ENCODE assay signal across 9 cellular contexts in genomic region chr3:189563841-189564563, GRCh38.
DNase-seq lines count a peak whose midpoint lies in the region; ATAC-seq and TF ChIP-seq lines count a peak whose summit lies in the region.
"Had no signal": no experiment of that assay in that cellular context is flagged by ENCODE, and none has a peak within 500 bp of the region (broad histone marks: within the 10 kb centered on the region; RNA-seq: fewer than 3 reads in every experiment).

No MANE protein-coding gene starts in this region.

- no peaks in the 10 kb centered on the region for H3K36me3 Mint-ChIP-seq in activated T-cell treated with anti-CD3 and anti-CD28 coated beads, Interleukin-2, amount 50 U/mL, for 4 hours (ENCODE audit: insufficient read depth)

- no peak overlapping the region for H3K4me3 Mint-ChIP-seq in activated T-cell treated with anti-CD3 and anti-CD28 coated beads, Interleukin-2, amount 50 U/mL, for 4 hours

- no peak overlapping the region for H2BK5ac ChIP-seq in mesendoderm (ENCODE audit: low read length)

- H3K79me1 ChIP-seq in mesendoderm (ENCODE audit: low read length), result no peaks in the 10 kb centered on the region

- H3K27ac ChIP-seq in psoas muscle (peak overlapping the region; percentile 74), mesendoderm (ENCODE audit: low read depth, low read length) (no peak overlapping the region)

- H3K27me3 ChIP-seq in psoas muscle (ENCODE audit: insufficient read depth in 3 of 3, low read length in 2 of 3) (no peaks in the 10 kb centered on the region), mesendoderm (ENCODE audit: insufficient read depth, low read length, poor library complexity) (no peaks in the 10 kb centered on the region)

- H3K4me1 ChIP-seq in psoas muscle (peaks cover 4% of the 10 kb centered on the region), mesendoderm (ENCODE audit: control insufficient read depth, low read depth, low read length) (no peaks in the 10 kb centered on the region)

- no peak overlapping the region for H2BK15ac ChIP-seq in mesendoderm (replicated peaks; ENCODE audit: low read depth)

- peaks cover 13% of the 10 kb centered on the region for H3K4me1 Mint-ChIP-seq in activated T-cell treated with anti-CD3 and anti-CD28 coated beads, Interleukin-2, amount 50 U/mL, for 4 hours (ENCODE audit: low read depth)

- H2AK5ac ChIP-seq in mesendoderm (ENCODE audit: low read length), result no peak overlapping the region

- H3K9me3 ChIP-seq in psoas muscle, result no peaks in the 10 kb centered on the region

- no peak overlapping the region for H3K9ac ChIP-seq in mesendoderm (ENCODE audit: low read length)

- no peak overlapping the region for H3K4ac ChIP-seq in mesendoderm (ENCODE audit: low read depth, low read length)

- peak; percentile 83 for ATAC-seq in GM21390 (IDR thresholded peaks at IDR 0.05; ENCODE audit: unreplicated experiment)
- ATAC-seq in HG03558 (IDR thresholded peaks at IDR 0.05; ENCODE audit: extremely low read depth, unreplicated experiment), result peak; percentile 74
- peak; percentile 94 to 95 for ATAC-seq in activated T-cell treated with anti-CD3 and anti-CD28 coated beads, Interleukin-2, amount 50 U/mL, for 4 hours
- ATAC-seq in psoas muscle, result peak; percentile 79 to 97 (median 92)
- no peak for ATAC-seq in left ventricle myocardium superior
- ATAC-seq: K562 had no signal

- H3K36me3 ChIP-seq in psoas muscle (ENCODE audit: insufficient read depth in 1 of 2, low read depth in 1 of 2) (no peaks in the 10 kb centered on the region), mesendoderm (ENCODE audit: control insufficient read depth, insufficient read depth, low read length) (no peaks in the 10 kb centered on the region)

- no peak overlapping the region for H3K4me2 ChIP-seq in mesendoderm (ENCODE audit: low read length)

- no peak overlapping the region for H4K8ac ChIP-seq in mesendoderm (ENCODE audit: low read depth, low read length)

- intact Hi-C loops in psoas muscle (cut with DNase I) (loop anchor here in 1 of 2 donors (10.0 kb wide), 1 partner anchor 299 kb away; no protein-coding TSS in a partner anchor), left ventricle myocardium superior (cut with micrococcal nuclease) (no loop called here)

- no peak overlapping the region for H3K56ac ChIP-seq in mesendoderm (ENCODE audit: low read length)

- peaks cover 4% of the 10 kb centered on the region for H3K9me3 Mint-ChIP-seq in activated T-cell treated with anti-CD3 and anti-CD28 coated beads, Interleukin-2, amount 50 U/mL, for 4 hours

- no peaks in the 10 kb centered on the region for H3K27me3 Mint-ChIP-seq in activated T-cell treated with anti-CD3 and anti-CD28 coated beads, Interleukin-2, amount 50 U/mL, for 4 hours (ENCODE audit: low read depth)

- TF ChIP-seq CTCF in GM10248 (IDR thresholded peaks at IDR 0.05; ENCODE audit: control extremely low read depth, extremely low read depth, low read depth, missing control alignments) (no peak), psoas muscle (IDR thresholded peaks at IDR 0.05) (no peak)

- POLR2A ChIA-PET in GM10248 (lab: Yijun Ruan, JAX), result no interaction called here

- H3K4me3 ChIP-seq in psoas muscle (no peak overlapping the region), mesendoderm (ENCODE audit: low read length) (no peak overlapping the region)
- H3K4me3 ChIP-seq: K562 had no signal

- DNase-seq in GM10248 (ENCODE audit: extremely low spot score), result peak; percentile 39
- DNase-seq in activated T-cell treated with anti-CD3 and anti-CD28 coated beads, Interleukin-2, amount 50 U/mL, for 4 hours, result no peak
- no peak for DNase-seq in psoas muscle
- no peak for DNase-seq in left ventricle myocardium superior
- no peak for DNase-seq in central memory CD4-positive, alpha-beta T cell
- no peak for DNase-seq in mesendoderm

- no peak overlapping the region for H2BK120ac ChIP-seq in mesendoderm (ENCODE audit: low read depth, low read length)

- no peak overlapping the region for H3K18ac ChIP-seq in mesendoderm (ENCODE audit: low read length)

- CTCF ChIA-PET in GM10248 (lab: Yijun Ruan, JAX), result interaction anchor here (0.8 to 2.4 kb wide), 4 partner anchors 9 to 52 kb away, joined by 3 to 8 read pairs (median 6); no protein-coding TSS in a partner anchor

- WGBS in psoas muscle, 3 donors, result 42 to 52% (median 45%) methylated on average over 6 of the region's 6 CpGs
- no CpG with 5 or more reads among the region's 6 CpGs for WGBS in mesendoderm (ENCODE audit: extremely low coverage, insufficient coverage, low lambda C conversion rate)

- H3K79me2 ChIP-seq in mesendoderm (ENCODE audit: control insufficient read depth, insufficient read depth, low read length), result no peaks in the 10 kb centered on the region

- H3K23ac ChIP-seq in mesendoderm (ENCODE audit: low read length), result no peak overlapping the region

- no peak overlapping the region for H4K5ac ChIP-seq in mesendoderm (ENCODE audit: low read length)
